ENCODE assay signal across 8 cellular contexts in the genomic region with DNA sequence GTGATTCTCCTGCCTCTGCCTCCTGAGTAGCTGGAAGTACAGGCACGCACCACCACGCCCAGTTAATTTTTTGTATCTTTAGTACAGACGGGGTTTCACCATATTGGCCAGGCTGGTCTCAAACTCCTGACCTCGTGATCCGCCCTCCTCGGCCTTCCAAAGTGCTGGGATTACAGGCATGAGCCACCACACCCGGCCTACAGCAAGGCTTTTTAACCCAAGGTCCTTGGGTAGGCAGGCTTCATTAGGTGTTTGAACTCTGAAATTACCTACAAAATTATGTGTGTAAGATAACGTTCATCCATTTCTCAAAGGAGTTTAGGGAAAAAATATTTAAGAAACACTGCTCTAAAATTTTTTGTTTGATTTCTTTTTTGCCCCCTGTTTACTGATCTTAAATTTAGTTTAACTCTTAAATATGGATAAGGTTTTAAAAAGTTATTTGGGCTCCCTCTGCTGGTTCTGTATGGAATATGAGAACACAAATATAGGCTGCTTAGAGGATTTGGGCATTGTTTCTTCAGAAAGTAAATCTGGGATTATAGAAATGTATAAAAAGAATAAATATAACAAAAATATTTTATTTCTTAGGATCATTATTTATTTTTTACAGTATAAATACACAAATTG.
DNase-seq lines count a peak whose midpoint lies in the region; ATAC-seq, FAIRE-seq and TF ChIP-seq lines count a peak whose summit lies in the region.

No MANE protein-coding gene starts in this region.

- H3K4me1 ChIP-seq in GM12878 (ENCODE audit: control insufficient read depth, insufficient read depth, low read length) (no peaks in the 10 kb centered on the region), left lung (no peaks in the 10 kb centered on the region)

- no peak for FAIRE-seq in GM12878 (lab: Jason Lieb, UNC)

- intact Hi-C loops in GM12878 (cut with micrococcal nuclease; ENCODE audit: unreplicated experiment) = loop anchor here (1.0 to 2.0 kb wide), 4 partner anchors 207 to 734 kb away; no protein-coding TSS in a partner anchor
- intact Hi-C loops in left lung (cut with DNase I) = no loop called here

- in situ Hi-C loops in GM12878 (cut with MboI) = loop anchor here (5.0 kb wide), 2 partner anchors 405 to 735 kb away; no protein-coding TSS in a partner anchor

- POLR2A ChIA-PET in GM12878 (lab: Charles Lee) = interaction anchor here (0.7 kb wide), 1 partner anchor 202 kb away, joined by 5 read pairs; no protein-coding TSS in a partner anchor

- no peak for TF ChIP-seq POLR2A in GM12878 (IDR thresholded peaks at IDR 0.05; ENCODE audit: low read depth, low read length)

- H3K4me2 ChIP-seq in GM12878 (ENCODE audit: control insufficient read depth, insufficient read depth) = no peak overlapping the region

- SMC1A ChIA-PET in GM12878 (lab: Charles Lee; ENCODE audit: uncharacterized antibody, unreplicated experiment) = interaction anchor here (0.9 to 17.4 kb wide), 5 partner anchors 42 to 737 kb away, joined by 3 to 292 read pairs (median 3); no protein-coding TSS in a partner anchor

- BruUV-seq in GM12878 (replicated peaks; lab: Mats Ljungman, UMichigan) = no TSS peak

- peak; percentile 37 to 52 (median 41); a peak in 4 of 6 replicates for TF ChIP-seq CTCF in GM12878 (IDR thresholded peaks at IDR 0.05 in 2 of 3, conservative IDR thresholded peaks at IDR 0.05 in 1 of 3; ENCODE audit: control insufficient read depth in 2 of 3, extremely low read depth in 1 of 3, insufficient read depth in 1 of 3, low read depth in 3 of 3, low read length in 3 of 3)
- peak; percentile 40 to 49 for TF ChIP-seq CTCF in left lung (IDR thresholded peaks at IDR 0.05)

- peak; percentile 69 for TF ChIP-seq RAD21 in GM12878 (IDR thresholded peaks at IDR 0.05; ENCODE audit: insufficient read depth, low read depth, low read length)

- H3K4me3 ChIP-seq in GM12878 (no peak overlapping the region), left lung (no peak overlapping the region)

- H3K79me2 ChIP-seq in GM12878 (ENCODE audit: control insufficient read depth, insufficient read depth, low read length) = no peaks in the 10 kb centered on the region

- H3K9me3 ChIP-seq in GM12878 (replicated peaks; ENCODE audit: control insufficient read depth, insufficient read depth, low read length) (no peaks in the 10 kb centered on the region), left lung (no peaks in the 10 kb centered on the region)

- DNase-seq in NOMO-1 treated with DMSO at 0.1 percent for 48 hours (lab: John Stamatoyannopoulos, UW; ENCODE audit: unreplicated experiment) = peak; percentile 34
- DNase-seq in NOMO-1 treated with dmso at 0.1 percent for 144 hours (lab: John Stamatoyannopoulos, UW; ENCODE audit: unreplicated experiment) = no peak
- DNase-seq in NAMALWA (ENCODE audit: low spot score) = peak; percentile 54
- no peak for DNase-seq in GM12878 (ENCODE audit: low read depth, low spot score)
- DNase-seq in left lung = no peak
- no peak for DNase-seq in stimulated activated CD4-positive, alpha-beta T cell treated with anti-CD3 and anti-CD28 coated beads, Interleukin-2, amount 100 ng/mL, for 48 hours
- no peak for DNase-seq in mucosa of gallbladder (ENCODE audit: low spot score)
- no peak for DNase-seq in cerebellar nuclear complex (lab: John Stamatoyannopoulos, UW)

- H4K20me1 ChIP-seq in GM12878 (ENCODE audit: control insufficient read depth, insufficient read depth) = no peaks in the 10 kb centered on the region

- no peak overlapping the region for H3K9ac ChIP-seq in GM12878 (ENCODE audit: control insufficient read depth, insufficient read depth, low read length)

- no peak for TF ChIP-seq EP300 in GM12878 (IDR thresholded peaks at IDR 0.05; ENCODE audit: borderline replicate concordance in 1 of 2, control insufficient read depth in 1 of 2, low read depth in 2 of 2, low read length in 2 of 2)

- H2AFZ ChIP-seq in GM12878 (ENCODE audit: control insufficient read depth, low read depth, low read length) = no peak overlapping the region

- 70% methylated on average over 8 of the region's 8 CpGs for WGBS in GM12878 (ENCODE audit: insufficient coverage, insufficient replicate concordance, low lambda C conversion rate, missing lambda C conversion rate)

- H3K27me3 ChIP-seq in GM12878 (replicated peaks in 1 of 2; ENCODE audit: control insufficient read depth in 2 of 2, insufficient read depth in 2 of 2, low read length in 1 of 2) (no peaks in the 10 kb centered on the region), left lung (no peaks in the 10 kb centered on the region)

- CTCF ChIA-PET in GM12878 (lab: Yijun Ruan, JAX) = interaction anchor here (0.7 to 14.6 kb wide), 6 partner anchors 11 to 403 kb away, joined by 3 to 362 read pairs (median 3); no protein-coding TSS in a partner anchor

- RAD21 ChIA-PET in GM12878 (lab: Charles Lee; ENCODE audit: unreplicated experiment) = interaction anchor here (1.6 to 11.2 kb wide), 3 partner anchors 186 to 331 kb away, joined by 5 to 116 read pairs (median 12); no protein-coding TSS in a partner anchor

- ATAC-seq in GM12878 (peak; percentile 80), left lung (peak; percentile 64)

- H3K36me3 ChIP-seq in GM12878 (ENCODE audit: control insufficient read depth in 2 of 2, insufficient read depth in 2 of 2, low read length in 1 of 2) (no peaks in the 10 kb centered on the region; a peak in 1 of 4 replicates), left lung (peaks cover 0 to 4% of the 10 kb centered on the region in 2 donors)

- no peak overlapping the region for H3K27ac ChIP-seq in GM12878 (ENCODE audit: control insufficient read depth, insufficient read depth)
- no peak overlapping the region for H3K27ac ChIP-seq in left lung

TF ChIP-seq in GM12878, 131 proteins besides CTCF, POLR2A, EP300 and RAD21:
- peak; percentile 71; the same call in 1 of the 2 replicates for TF ChIP-seq SMC3 (IDR thresholded peaks at IDR 0.05; ENCODE audit: borderline replicate concordance, low read length)
- TF ChIP-seq, protein P1, sequence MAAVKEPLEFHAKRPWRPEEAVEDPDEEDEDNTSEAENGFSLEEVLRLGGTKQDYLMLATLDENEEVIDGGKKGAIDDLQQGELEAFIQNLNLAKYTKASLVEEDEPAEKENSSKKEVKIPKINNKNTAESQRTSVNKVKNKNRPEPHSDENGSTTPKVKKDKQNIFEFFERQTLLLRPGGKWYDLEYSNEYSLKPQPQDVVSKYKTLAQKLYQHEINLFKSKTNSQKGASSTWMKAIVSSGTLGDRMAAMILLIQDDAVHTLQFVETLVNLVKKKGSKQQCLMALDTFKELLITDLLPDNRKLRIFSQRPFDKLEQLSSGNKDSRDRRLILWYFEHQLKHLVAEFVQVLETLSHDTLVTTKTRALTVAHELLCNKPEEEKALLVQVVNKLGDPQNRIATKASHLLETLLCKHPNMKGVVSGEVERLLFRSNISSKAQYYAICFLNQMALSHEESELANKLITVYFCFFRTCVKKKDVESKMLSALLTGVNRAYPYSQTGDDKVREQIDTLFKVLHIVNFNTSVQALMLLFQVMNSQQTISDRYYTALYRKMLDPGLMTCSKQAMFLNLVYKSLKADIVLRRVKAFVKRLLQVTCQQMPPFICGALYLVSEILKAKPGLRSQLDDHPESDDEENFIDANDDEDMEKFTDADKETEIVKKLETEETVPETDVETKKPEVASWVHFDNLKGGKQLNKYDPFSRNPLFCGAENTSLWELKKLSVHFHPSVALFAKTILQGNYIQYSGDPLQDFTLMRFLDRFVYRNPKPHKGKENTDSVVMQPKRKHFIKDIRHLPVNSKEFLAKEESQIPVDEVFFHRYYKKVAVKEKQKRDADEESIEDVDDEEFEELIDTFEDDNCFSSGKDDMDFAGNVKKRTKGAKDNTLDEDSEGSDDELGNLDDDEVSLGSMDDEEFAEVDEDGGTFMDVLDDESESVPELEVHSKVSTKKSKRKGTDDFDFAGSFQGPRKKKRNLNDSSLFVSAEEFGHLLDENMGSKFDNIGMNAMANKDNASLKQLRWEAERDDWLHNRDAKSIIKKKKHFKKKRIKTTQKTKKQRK (IDR thresholded peaks at IDR 0.05; ENCODE audit: low read depth, low read length) = no peak

Comparison
In these comparisons a context has a peak if more than half of its experiments do, and no peak if none do; other contexts are left out.
1. DNase-seq: peak in NOMO-1 treated with DMSO at 0.1 percent for 48 hours (single experiment) and NAMALWA (single experiment); none in NOMO-1 treated with dmso at 0.1 percent for 144 hours (single experiment), GM12878 (single experiment), left lung (0 of 2), stimulated activated CD4-positive, alpha-beta T cell treated with anti-CD3 and anti-CD28 coated beads, Interleukin-2, amount 100 ng/mL, for 48 hours (0 of 2), mucosa of gallbladder (single experiment) and cerebellar nuclear complex (0 of 2).